In the genomic region with DNA sequence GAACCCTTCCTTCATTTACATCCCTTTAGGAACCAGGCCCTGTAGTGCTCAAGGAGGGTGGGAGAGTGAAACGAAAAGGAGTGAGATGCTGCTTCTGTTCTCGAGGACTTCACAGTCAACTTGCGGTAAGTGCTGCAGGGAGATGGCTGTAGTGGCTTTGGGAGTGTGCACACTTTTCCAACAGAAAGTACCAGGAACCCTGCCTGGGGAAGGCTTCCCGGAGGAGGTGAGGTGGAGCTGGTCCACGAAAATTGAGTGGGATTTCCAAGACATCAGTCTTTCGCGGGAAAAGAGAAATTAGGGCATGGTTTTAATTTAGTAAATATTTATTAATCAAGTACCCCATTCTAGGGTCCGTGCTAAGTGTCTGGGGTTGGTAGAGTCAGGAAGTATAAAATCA, we compare ENCODE assay signal across 12 cellular contexts. TPM values are rescaled to one million over a fixed set of nuclear protein-coding genes. Genes with fewer than 3 reads are reported as not detected.
DNase-seq lines count a peak whose midpoint lies in the region; ATAC-seq, FAIRE-seq and TF ChIP-seq lines count a peak whose summit lies in the region.
"Had no signal": no experiment of that assay in that cellular context is flagged by ENCODE, and none has a peak within 500 bp of the region (broad histone marks: within the 10 kb centered on the region; RNA-seq: fewer than 3 reads in every experiment).

No MANE protein-coding gene starts in this region.

- H4K91ac ChIP-seq in H1 (replicated peaks; ENCODE audit: insufficient read length, low read length) (no peak overlapping the region), trophoblast cell (ENCODE audit: low read depth, low read length) (no peak overlapping the region)

- peaks cover 10% of the 10 kb centered on the region for H3K23me2 ChIP-seq in H1 (ENCODE audit: low read depth, low read length)

- H3K56ac ChIP-seq in H1 (replicated peaks; ENCODE audit: insufficient read length, low read depth, low read length): no peak overlapping the region

- H3K79me1 ChIP-seq in H1 (ENCODE audit: low read depth, low read length) (no peaks in the 10 kb centered on the region), trophoblast cell (ENCODE audit: low read length) (no peaks in the 10 kb centered on the region)

- TF ChIP-seq CTCF in GM23338 (conservative IDR thresholded peaks at IDR 0.05; ENCODE audit: low read depth in 2 of 2) (no peak), PC-3 (conservative IDR thresholded peaks at IDR 0.05; ENCODE audit: low read depth, low read length) (no peak), H1 (IDR thresholded peaks at IDR 0.05; ENCODE audit: control extremely low read depth in 1 of 3, insufficient read depth in 1 of 3, low read depth in 1 of 3, low read length in 3 of 3) (no peak), parathyroid adenoma (IDR thresholded peaks at IDR 0.05) (no peak)

- H4K5ac ChIP-seq in H1 (ENCODE audit: insufficient read length, low read depth, low read length): no peak overlapping the region

- H3K4me3 Mint-ChIP-seq in GM23338: peak overlapping the region; percentile 73
- H3K4me3 Mint-ChIP-seq: neural crest cell had no signal

- CTCF ChIA-PET in PC-3 (lab: Charles Lee): no interaction called here
- CTCF ChIA-PET in H1 (lab: Charles Lee; ENCODE audit: partially characterized antibody): interaction anchor here (3.5 kb wide), 1 partner anchor 31 kb away, joined by 17 read pairs; no protein-coding TSS in a partner anchor

- H3K79me2 ChIP-seq in GM23338 (replicated peaks; ENCODE audit: insufficient read depth): no peaks in the 10 kb centered on the region
- H3K79me2 ChIP-seq in PC-3 (ENCODE audit: low read length): no peaks in the 10 kb centered on the region
- H3K79me2 ChIP-seq in H1 (ENCODE audit: control insufficient read depth in 1 of 2, insufficient read depth in 2 of 2, low read length in 2 of 2): no peaks in the 10 kb centered on the region
- no peaks in the 10 kb centered on the region for H3K79me2 ChIP-seq in parathyroid adenoma
- H3K79me2 ChIP-seq in trophoblast cell (ENCODE audit: control insufficient read depth, insufficient read depth, low read length, poor library complexity): no peaks in the 10 kb centered on the region

- H2BK12ac ChIP-seq in H1 (ENCODE audit: low read depth, low read length) (no peak overlapping the region; the same call in 1 of the 2 replicates), trophoblast cell (ENCODE audit: low read length) (no peak overlapping the region)

- H2AK5ac ChIP-seq in H1 (ENCODE audit: low read depth, low read length): no peak overlapping the region
- H2AK5ac ChIP-seq in trophoblast cell (ENCODE audit: low read length): no peak overlapping the region

- H3K14ac ChIP-seq in H1 (ENCODE audit: insufficient read length): no peak overlapping the region
- H3K14ac ChIP-seq in trophoblast cell (ENCODE audit: low read length): no peak overlapping the region

- BruUV-seq in PC-3 (replicated peaks; lab: Mats Ljungman, UMichigan): TSS peak; percentile 30

- no peaks in the 10 kb centered on the region for H3K9me2 ChIP-seq in GM23338 (ENCODE audit: insufficient read depth)
- H3K9me2 ChIP-seq in PC-3 (replicated peaks; ENCODE audit: low read length): no peaks in the 10 kb centered on the region

- H3K4ac ChIP-seq in H1 (replicated peaks; ENCODE audit: insufficient read length, low read depth, low read length) (no peak overlapping the region), trophoblast cell (ENCODE audit: low read depth, low read length) (no peak overlapping the region)

- no peak for TF ChIP-seq RAD21 in H1 (IDR thresholded peaks at IDR 0.05 in 1 of 2, conservative IDR thresholded peaks at IDR 0.05 in 1 of 2; ENCODE audit: low read depth in 2 of 2, low read length in 2 of 2)

- TF ChIP-seq EP300 in H1 (IDR thresholded peaks at IDR 0.05; ENCODE audit: borderline replicate concordance in 1 of 2, low read depth in 2 of 2, low read length in 2 of 2): no peak

- H3K27ac ChIP-seq in GM23338 (ENCODE audit: low read depth) (no peak overlapping the region), PC-3 (ENCODE audit: low read length) (no peak overlapping the region), H1 (ENCODE audit: low read depth, low read length) (no peak overlapping the region), parathyroid adenoma (no peak overlapping the region), trophoblast cell (ENCODE audit: low read depth, low read length) (no peak overlapping the region)
- H3K27ac ChIP-seq: HL-60 had no signal

- no peak overlapping the region for H4K12ac ChIP-seq in trophoblast cell (ENCODE audit: low read depth, low read length)

- peak overlapping the region; percentile 42; the same call in 1 of the 2 replicates for H3K9ac ChIP-seq in PC-3 (ENCODE audit: low read length)
- no peak overlapping the region for H3K9ac ChIP-seq in H1 (replicated peaks in 1 of 4; ENCODE audit: extremely low read depth in 1 of 4, low read depth in 3 of 4, low read length in 3 of 4)
- H3K9ac ChIP-seq in parathyroid adenoma: no peak overlapping the region
- H3K9ac ChIP-seq in trophoblast cell (ENCODE audit: low read length): no peak overlapping the region

- H3K9me3 Mint-ChIP-seq in GM23338: no peaks in the 10 kb centered on the region; the same call in 2 of the 3 replicates
- H3K9me3 Mint-ChIP-seq: neural crest cell had no signal

- POLR2A ChIA-PET in PC-3 (lab: Charles Lee; ENCODE audit: unreplicated experiment): no interaction called here
- POLR2A ChIA-PET in H1 (lab: Charles Lee; ENCODE audit: partially characterized antibody): interaction anchor here (0.6 to 1.3 kb wide), 2 partner anchors 26 to 1061 kb away, joined by 3 read pairs; no protein-coding TSS in a partner anchor

- H2BK20ac ChIP-seq in H1 (ENCODE audit: low read length): no peak overlapping the region

- H3K4me1 ChIP-seq in GM23338 (ENCODE audit: insufficient read depth) (peaks cover 28% of the 10 kb centered on the region), PC-3 (ENCODE audit: insufficient read depth, low read length) (peaks cover 40% of the 10 kb centered on the region), H1 (replicated peaks in 1 of 4; ENCODE audit: control insufficient read depth in 3 of 4, insufficient read depth in 4 of 4, low read length in 3 of 4) (peaks cover 3 to 15% (median 9%) of the 10 kb centered on the region in 4 experiments; a peak in 6 of 7 replicates), parathyroid adenoma (peaks cover 8% of the 10 kb centered on the region), trophoblast cell (ENCODE audit: control insufficient read depth in 1 of 2, insufficient read depth in 2 of 2, low read length in 2 of 2) (peaks cover 5 to 13% of the 10 kb centered on the region in 2 experiments)

- WGBS in H1 (ENCODE audit: extremely low coverage in 1 of 2, insufficient coverage in 1 of 2, insufficient read length in 1 of 2, insufficient replicate concordance in 2 of 2, low coverage in 1 of 2, low lambda C conversion rate in 2 of 2, missing lambda C conversion rate in 1 of 2), 2 experiments: 24% methylated on average over 8 of the region's 8 CpGs; no CpG with 5 or more reads in 1 of the 2 experiments
- no CpG with 5 or more reads among the region's 8 CpGs for WGBS in trophoblast cell (ENCODE audit: extremely low coverage, insufficient coverage, insufficient read length)

- no peak overlapping the region for H3K23ac ChIP-seq in H1 (ENCODE audit: insufficient read length)
- H3K23ac ChIP-seq in trophoblast cell (ENCODE audit: low read length): no peak overlapping the region

- peaks cover 70% of the 10 kb centered on the region for H3K27me3 Mint-ChIP-seq in GM23338 (ENCODE audit: insufficient read depth, low read depth, poor library complexity)

- peak overlapping the region; percentile 78 for H3K4me3 ChIP-seq in GM23338
- peak overlapping the region; percentile 75 for H3K4me3 ChIP-seq in PC-3 (ENCODE audit: low read length)
- H3K4me3 ChIP-seq in H1 (ENCODE audit: extremely low read depth in 1 of 4, insufficient read depth in 2 of 4, low read depth in 3 of 4, low read length in 4 of 4): peak overlapping the region; percentile 36 to 65 (median 44); a peak in 5 of 8 replicates
- H3K4me3 ChIP-seq in parathyroid adenoma (ENCODE audit: low read depth, low read length): peak overlapping the region; percentile 49
- H3K4me3 ChIP-seq in trophoblast cell (ENCODE audit: low read depth, low read length): no peak overlapping the region

- H2BK5ac ChIP-seq in H1 (ENCODE audit: low read depth, low read length): no peak overlapping the region
- no peak overlapping the region for H2BK5ac ChIP-seq in trophoblast cell (ENCODE audit: low read depth, low read length, poor library complexity)

- ATAC-seq in GM23338 (no peak), PC-3 (no peak)

- H3F3A ChIP-seq in GM23338 (replicated peaks; ENCODE audit: low read depth): peaks cover 5% of the 10 kb centered on the region; the same call in 1 of the 2 replicates
- H3F3A ChIP-seq in PC-3 (ENCODE audit: low read length, unreplicated experiment): no peaks in the 10 kb centered on the region

- H3K4me2 ChIP-seq in GM23338 (peak overlapping the region; percentile 93), PC-3 (ENCODE audit: low read length) (peak overlapping the region; percentile 90), H1 (ENCODE audit: insufficient read depth in 1 of 2, low read depth in 2 of 2, low read length in 2 of 2) (peak overlapping the region; percentile 69 to 79), parathyroid adenoma (ENCODE audit: low read length) (peak overlapping the region; percentile 94), trophoblast cell (ENCODE audit: low read length) (no peak overlapping the region)

- intact Hi-C loops in PC-3 (cut with micrococcal nuclease): loop anchor here (2.0 kb wide), 2 partner anchors 25 to 309 kb away; partner anchors contain the start of gene RNF39

- no peak overlapping the region for H2BK120ac ChIP-seq in H1 (replicated peaks; ENCODE audit: low read depth, low read length)
- no peak overlapping the region for H2BK120ac ChIP-seq in trophoblast cell (ENCODE audit: insufficient read depth, low read length, poor library complexity)

- H4K20me1 ChIP-seq in GM23338 (replicated peaks; ENCODE audit: insufficient read depth) (no peaks in the 10 kb centered on the region), PC-3 (ENCODE audit: low read length) (no peaks in the 10 kb centered on the region), H1 (replicated peaks in 1 of 2; ENCODE audit: control insufficient read depth in 1 of 2, insufficient read depth in 2 of 2, low read length in 2 of 2) (no peaks in the 10 kb centered on the region)

- no peak for DNase-seq in GM23338 (ENCODE audit: low spot score)
- DNase-seq in PC-3: no peak
- no peak for DNase-seq in H1 (ENCODE audit: low read depth in 1 of 2, low spot score in 2 of 2)
- DNase-seq in NCI-H1694 treated with DMSO at 0.1 percent for 48 hours (lab: John Stamatoyannopoulos, UW): no peak
- no peak for DNase-seq in OCI-M2 (lab: John Stamatoyannopoulos, UW; ENCODE audit: unreplicated experiment)
- no peak for DNase-seq in trophoblast cell
- DNase-seq: DMS153; effector CD4-positive, alpha-beta T cell had no signal

- H3K36me3 ChIP-seq in GM23338 (ENCODE audit: insufficient read depth): no peaks in the 10 kb centered on the region
- H3K36me3 ChIP-seq in PC-3 (ENCODE audit: low read depth, low read length): no peaks in the 10 kb centered on the region
- no peaks in the 10 kb centered on the region for H3K36me3 ChIP-seq in H1 (ENCODE audit: control insufficient read depth in 2 of 4, insufficient read depth in 4 of 4, low read length in 3 of 4)
- H3K36me3 ChIP-seq in parathyroid adenoma (ENCODE audit: control insufficient read depth, insufficient read depth, low read length): no peaks in the 10 kb centered on the region
- H3K36me3 ChIP-seq in trophoblast cell (ENCODE audit: control insufficient read depth in 1 of 2, insufficient read depth in 2 of 2, low read length in 2 of 2): no peaks in the 10 kb centered on the region

- H3K27me3 ChIP-seq in GM23338 (ENCODE audit: insufficient read depth) (peaks cover 99% of the 10 kb centered on the region), PC-3 (ENCODE audit: low read length) (no peaks in the 10 kb centered on the region), H1 (replicated peaks in 1 of 4; ENCODE audit: control insufficient read depth in 3 of 4, extremely low read depth in 1 of 4, insufficient read depth in 3 of 4, low read length in 3 of 4) (peaks cover 32 to 71% (median 64%) of the 10 kb centered on the region in 4 experiments), parathyroid adenoma (ENCODE audit: control insufficient read depth, insufficient read depth, low read length) (no peaks in the 10 kb centered on the region), trophoblast cell (ENCODE audit: insufficient read depth, low read length) (peaks cover 28% of the 10 kb centered on the region)

- no peak for TF ChIP-seq POLR2A in H1 (IDR thresholded peaks at IDR 0.05; ENCODE audit: control extremely low read depth in 1 of 2, low read depth in 2 of 2, low read length in 2 of 2)

- peak overlapping the region; percentile 67; the same call in 1 of the 2 replicates for H2BK15ac ChIP-seq in H1 (ENCODE audit: low read length)

- H3K4me1 Mint-ChIP-seq in GM23338: peaks cover 34% of the 10 kb centered on the region

- H3K9me3 ChIP-seq in PC-3 (ENCODE audit: low read length): no peaks in the 10 kb centered on the region
- no peaks in the 10 kb centered on the region for H3K9me3 ChIP-seq in H1 (ENCODE audit: insufficient read depth in 2 of 2, low read depth in 1 of 2, low read length in 1 of 2)
- no peaks in the 10 kb centered on the region for H3K9me3 ChIP-seq in parathyroid adenoma (ENCODE audit: control insufficient read depth, low read length)
- H3K9me3 ChIP-seq in trophoblast cell (ENCODE audit: insufficient read depth, low read depth, low read length): no peaks in the 10 kb centered on the region

- no peaks in the 10 kb centered on the region; the same call in 2 of the 3 replicates for H3K36me3 Mint-ChIP-seq in GM23338 (ENCODE audit: low read depth)

- H2AFZ ChIP-seq in GM23338 (peak overlapping the region; percentile 99), PC-3 (ENCODE audit: low read length) (peak overlapping the region; percentile 92), H1 (ENCODE audit: low read length) (no peak overlapping the region), parathyroid adenoma (no peak overlapping the region), trophoblast cell (ENCODE audit: insufficient read depth, low read length, poor library complexity) (no peak overlapping the region)

- no peak overlapping the region; the same call in 1 of the 2 replicates for H3K18ac ChIP-seq in H1 (ENCODE audit: extremely low read depth, low read length)
- no peak overlapping the region for H3K18ac ChIP-seq in trophoblast cell (ENCODE audit: low read length)

- H4K8ac ChIP-seq in H1 (ENCODE audit: extremely low read depth, insufficient read depth, low read length) (no peak overlapping the region), trophoblast cell (ENCODE audit: low read depth, low read length) (no peak overlapping the region)

- no peak overlapping the region for H3K27ac Mint-ChIP-seq in GM23338

- FAIRE-seq in H1 (lab: Jason Lieb, UNC): no peak

RNA-seq across cellular contexts. Expression of gene TRIM31, which starts 12.7 kb away (rescaled TPM):
- total RNA-seq in GM23338 (2014; rRNA removed; shearing (Covaris generic)): not detected in 2 replicates
- polyA plus RNA-seq in GM23338 (2016; fragmentation: Nextera tagmentation; extraction: Ambion mirVana) (0.10 and 0.26 TPM in 2 replicates), H1 (2011; rRNA removed) (0.08 TPM in 1 of 2 replicates, not detected in the other)
- total RNA-seq in PC-3 (2014; rRNA removed): 0.11 and 0.52 TPM in 2 replicates
- not detected in 2 replicates for total RNA-seq in H1 (2021; fragmentation: NEBNext Ultra II Directional; extraction: Animal tissue kit (Norgen Biotek cat#: 25700))
- 0.06 TPM for polyA plus RNA-seq in H1 (2011; cell fraction: cytosol; rRNA removed)
- polyA plus RNA-seq in H1 (2011; cell fraction: nucleus; rRNA removed): not detected
- polyA plus RNA-seq in H1 (2012, experiment 1 of 2): 0.19 to 0.31 TPM in 2 of 4 replicates, not detected in the others
- not detected for polyA plus RNA-seq in H1 (2012, experiment 2 of 2)
- not detected for polyA plus RNA-seq in H1 (2013, experiment 1 of 2)
- 0.06 TPM for polyA plus RNA-seq in H1 (2013, experiment 2 of 2)
- not detected in 2 replicates for polyA minus RNA-seq in H1 (2011; rRNA and poly(A)+ RNA removed)
- not detected for polyA minus RNA-seq in H1 (2011; cell fraction: cytosol; rRNA and poly(A)+ RNA removed)
- polyA minus RNA-seq in H1 (2011; cell fraction: nucleus; rRNA and poly(A)+ RNA removed): not detected
- not detected in 2 replicates for polyA plus RNA-seq in trophoblast cell (2013)
- total RNA-seq: neural crest cell, OCI-LY7 had no signal

RNA-seq across cellular contexts. Expression of gene RNF39, which starts 24.6 kb away (rescaled TPM):
- 0.85 and 0.94 TPM in 2 replicates for total RNA-seq in GM23338 (2014; rRNA removed; shearing (Covaris generic))
- polyA plus RNA-seq in GM23338 (2016; fragmentation: Nextera tagmentation; extraction: Ambion mirVana): 0.50 and 1.1 TPM in 2 replicates
- total RNA-seq in PC-3 (2014; rRNA removed): 2.0 and 4.2 TPM in 2 replicates
- total RNA-seq in H1 (2021; fragmentation: NEBNext Ultra II Directional; extraction: Animal tissue kit (Norgen Biotek cat#: 25700)): 1.4 and 1.7 TPM in 2 replicates
- polyA plus RNA-seq in H1 (2011; rRNA removed): 2.3 TPM in 2 replicates
- polyA plus RNA-seq in H1 (2011; cell fraction: cytosol; rRNA removed): 1.6 TPM
- polyA plus RNA-seq in H1 (2011; cell fraction: nucleus; rRNA removed): 1.5 TPM
- 1.2 to 1.6 TPM (median 1.5 TPM) in 4 replicates for polyA plus RNA-seq in H1 (2012, experiment 1 of 2)
- polyA plus RNA-seq in H1 (2012, experiment 2 of 2): 1.4 TPM
- polyA plus RNA-seq in H1 (2013, experiment 1 of 2): 0.83 TPM
- 1.2 TPM for polyA plus RNA-seq in H1 (2013, experiment 2 of 2)
- polyA minus RNA-seq in H1 (2011; rRNA and poly(A)+ RNA removed): 0.39 and 0.54 TPM in 2 replicates
- 0.51 TPM for polyA minus RNA-seq in H1 (2011; cell fraction: cytosol; rRNA and poly(A)+ RNA removed)
- polyA minus RNA-seq in H1 (2011; cell fraction: nucleus; rRNA and poly(A)+ RNA removed): 0.40 TPM
- 0.03 TPM in 1 of 2 replicates, not detected in the other for polyA plus RNA-seq in trophoblast cell (2013)
- total RNA-seq: neural crest cell, OCI-LY7 had no signal

RNA-seq across cellular contexts. Expression of gene PPP1R11, which starts 33.2 kb away (rescaled TPM):
- total RNA-seq in GM23338 (2014; rRNA removed; shearing (Covaris generic)): 19.2 and 19.6 TPM in 2 replicates
- 26.6 and 27.3 TPM in 2 replicates for polyA plus RNA-seq in GM23338 (2016; fragmentation: Nextera tagmentation; extraction: Ambion mirVana)
- total RNA-seq in PC-3 (2014; rRNA removed): 49.5 and 58.8 TPM in 2 replicates
- 26.1 and 26.3 TPM in 2 replicates for total RNA-seq in H1 (2021; fragmentation: NEBNext Ultra II Directional; extraction: Animal tissue kit (Norgen Biotek cat#: 25700))
- 28.0 and 32.8 TPM in 2 replicates for polyA plus RNA-seq in H1 (2011; rRNA removed)
- 23.2 TPM for polyA plus RNA-seq in H1 (2011; cell fraction: cytosol; rRNA removed)
- 14.0 TPM for polyA plus RNA-seq in H1 (2011; cell fraction: nucleus; rRNA removed)
- 24.7 to 28.8 TPM (median 26.1 TPM) in 4 replicates for polyA plus RNA-seq in H1 (2012, experiment 1 of 2)
- polyA plus RNA-seq in H1 (2012, experiment 2 of 2): 37.7 TPM
- polyA plus RNA-seq in H1 (2013, experiment 1 of 2): 29.4 TPM
- 29.7 TPM for polyA plus RNA-seq in H1 (2013, experiment 2 of 2)
- 18.2 and 18.6 TPM in 2 replicates for polyA minus RNA-seq in H1 (2011; rRNA and poly(A)+ RNA removed)
- 10.5 TPM for polyA minus RNA-seq in H1 (2011; cell fraction: cytosol; rRNA and poly(A)+ RNA removed)
- polyA minus RNA-seq in H1 (2011; cell fraction: nucleus; rRNA and poly(A)+ RNA removed): 9.8 TPM
- 44.8 and 45.9 TPM in 2 replicates for polyA plus RNA-seq in trophoblast cell (2013)

RNA-seq across cellular contexts. Expression of gene TRIM40, which starts 35.8 kb away (rescaled TPM):
- total RNA-seq in GM23338 (2014; rRNA removed; shearing (Covaris generic)): not detected in 2 replicates
- polyA plus RNA-seq in GM23338 (2016; fragmentation: Nextera tagmentation; extraction: Ambion mirVana) (not detected in 2 replicates), H1 (2011; rRNA removed) (not detected in 2 replicates)
- total RNA-seq in PC-3 (2014; rRNA removed): not detected in 2 replicates
- total RNA-seq in H1 (2021; fragmentation: NEBNext Ultra II Directional; extraction: Animal tissue kit (Norgen Biotek cat#: 25700)): not detected in 2 replicates
- polyA plus RNA-seq in H1 (2011; cell fraction: cytosol; rRNA removed): not detected
- polyA plus RNA-seq in H1 (2011; cell fraction: nucleus; rRNA removed): not detected
- polyA plus RNA-seq in H1 (2012, experiment 1 of 2): not detected in 4 replicates
- not detected for polyA plus RNA-seq in H1 (2012, experiment 2 of 2)
- polyA plus RNA-seq in H1 (2013, experiment 1 of 2): not detected
- not detected for polyA plus RNA-seq in H1 (2013, experiment 2 of 2)
- polyA minus RNA-seq in H1 (2011; rRNA and poly(A)+ RNA removed): not detected in 2 replicates
- polyA minus RNA-seq in H1 (2011; cell fraction: cytosol; rRNA and poly(A)+ RNA removed): not detected
- polyA minus RNA-seq in H1 (2011; cell fraction: nucleus; rRNA and poly(A)+ RNA removed): not detected
- polyA plus RNA-seq in trophoblast cell (2013): not detected in 2 replicates
- total RNA-seq: neural crest cell, OCI-LY7 had no signal

RNA-seq across cellular contexts. Expression of gene POLR1H, which starts 39.1 kb away (rescaled TPM):
- 28.1 and 30.1 TPM in 2 replicates for total RNA-seq in GM23338 (2014; rRNA removed; shearing (Covaris generic))
- polyA plus RNA-seq in GM23338 (2016; fragmentation: Nextera tagmentation; extraction: Ambion mirVana) (89.4 and 93.6 TPM in 2 replicates), H1 (2011; rRNA removed) (79.0 and 82.2 TPM in 2 replicates)
- 26.3 and 40.0 TPM in 2 replicates for total RNA-seq in PC-3 (2014; rRNA removed)
- total RNA-seq in H1 (2021; fragmentation: NEBNext Ultra II Directional; extraction: Animal tissue kit (Norgen Biotek cat#: 25700)): 31.5 and 35.7 TPM in 2 replicates
- 54.6 TPM for polyA plus RNA-seq in H1 (2011; cell fraction: cytosol; rRNA removed)
- 44.8 TPM for polyA plus RNA-seq in H1 (2011; cell fraction: nucleus; rRNA removed)
- 33.6 to 54.9 TPM (median 49.3 TPM) in 4 replicates for polyA plus RNA-seq in H1 (2012, experiment 1 of 2)
- polyA plus RNA-seq in H1 (2012, experiment 2 of 2): 71.1 TPM
- polyA plus RNA-seq in H1 (2013, experiment 1 of 2): 53.3 TPM
- 57.4 TPM for polyA plus RNA-seq in H1 (2013, experiment 2 of 2)
- polyA minus RNA-seq in H1 (2011; rRNA and poly(A)+ RNA removed): 12.6 and 18.4 TPM in 2 replicates
- 7.1 TPM for polyA minus RNA-seq in H1 (2011; cell fraction: cytosol; rRNA and poly(A)+ RNA removed)
- polyA minus RNA-seq in H1 (2011; cell fraction: nucleus; rRNA and poly(A)+ RNA removed): 13.1 TPM
- 29.1 and 29.2 TPM in 2 replicates for polyA plus RNA-seq in trophoblast cell (2013)

Comparison
In these comparisons a context has a peak if more than half of its experiments do, and no peak if none do; other contexts are left out.
1. H2AFZ ChIP-seq: peak in GM23338 (single experiment) and PC-3 (single experiment); none in H1 (single experiment), parathyroid adenoma (single experiment) and trophoblast cell (single experiment).